35 cellular contexts compared by ENCODE assay signal in genomic region chr6:3949531-3949930, GRCh38.
"Had no signal": no experiment of that assay in that cellular context is flagged by ENCODE, and none has a peak within 500 bp of the region (broad histone marks: within the 10 kb centered on the region; RNA-seq: fewer than 3 reads in every experiment).

No MANE protein-coding gene starts in this region.

- H3K27me3 ChIP-seq: body of pancreas, brain microvascular endothelial cell, breast epithelium had no signal

- H3K9me3 ChIP-seq: breast epithelium had no signal

- H3K27ac ChIP-seq: adrenal gland, body of pancreas, brain microvascular endothelial cell, breast epithelium, VCaP had no signal

- H3K36me3 ChIP-seq: adrenal gland, brain microvascular endothelial cell, breast epithelium had no signal

- H3K9me3 Mint-ChIP-seq: activated CD4-positive, alpha-beta T cell treated with anti-CD3 and anti-CD28 coated beads, Interleukin-2, amount 10 ng/mL, durations not matched to agents 24 days and 14 days; activated T-helper 1 cell treated with anti-CD3 and anti-CD28 coated beads, Interleukin-12 subunit alpha, Interleukin-12 subunit beta, Interleukin-2, Interleukin-4 antibody, amounts not matched to agents 30 ng/mL and 10 ng/mL and 1 ng/mL, durations not matched to agents 14 hours and 24 hours and 36 hours; activated T-helper 17 cell treated with anti-CD3 and anti-CD28 coated beads, Interleukin-2, amount 50 U/mL, for 72 hours; T-helper 1 cell treated with Interleukin-12 subunit alpha and Interleukin-12 subunit beta and Interleukin-4 antibody, amounts not matched to agents 30 μg/mL and 1 μg/mL, for 36 hours; T-helper 2 cell treated with Interferon-gamma antibody and Interleukin-4, amounts not matched to agents 5 μg/mL and 100 μg/mL, for 36 hours had no signal

- DNase-seq: activated B cell treated with CpG ODN at 0.5 μM for 24 hours; activated CD4-positive, alpha-beta memory T cell treated with anti-CD3 and anti-CD28 coated beads for 36 hours; activated CD4-positive, alpha-beta T cell treated with anti-CD3 and anti-CD28 coated beads for 4 hours; activated CD4-positive, alpha-beta T cell treated with anti-CD3 and anti-CD28 coated beads, Interleukin-2, amount 10 ng/mL, durations not matched to agents 24 days and 14 days; activated CD4-positive, alpha-beta T cell treated with anti-CD3 and anti-CD28 coated beads, Interleukin-2, amount 50 U/mL, for 1 hour; activated CD4-positive, alpha-beta T cell treated with anti-CD3 and anti-CD28 coated beads, Interleukin-2, amount 50 U/mL, for 4 hours; activated CD4-positive, CD25-positive, alpha-beta regulatory T cell treated with anti-CD3 and anti-CD28 coated beads, Interleukin-2, amount 50 U/mL, for 72 hours; activated CD8-positive, alpha-beta memory T cell treated with anti-CD3 and anti-CD28 coated beads, Interleukin-2, amount 50 U/mL, for 4 hours; activated CD8-positive, alpha-beta T cell treated with anti-CD3 and anti-CD28 coated beads for 36 hours; activated effector memory CD4-positive, alpha-beta T cell treated with anti-CD3 and anti-CD28 coated beads, Interleukin-2, amount 50 U/mL, for 16 hours; activated gamma-delta T cell treated with Interleukin-2 at 50 U/mL for 16 hours; activated naive CD4-positive, alpha-beta T cell; activated naive CD4-positive, alpha-beta T cell treated with anti-CD3 and anti-CD28 coated beads for 36 hours; activated naive CD4-positive, alpha-beta T cell treated with anti-CD3 and anti-CD28 coated beads, Interleukin-2, amount 50 U/mL, for 16 hours; activated naive CD8-positive, alpha-beta T cell treated with anti-CD3 and anti-CD28 coated beads for 36 hours; activated T-cell treated with anti-CD3 and anti-CD28 coated beads for 4 hours; activated T-cell treated with anti-CD3 and anti-CD28 coated beads, Interleukin-2, amount 50 U/mL, for 1 hour; activated T-cell treated with anti-CD3 and anti-CD28 coated beads, Interleukin-2, amount 50 U/mL, for 4 hours; activated T-cell treated with anti-CD3 and anti-CD28 coated beads, Interleukin-2, amount 50 U/mL, for 72 hours; adrenal gland; amniotic stem cell; aorta; body of pancreas; brain microvascular endothelial cell; central memory CD4-positive, alpha-beta T cell; T-helper 1 cell; T-helper 2 cell; T-helper 9 cell had no signal

- H3K4me3 Mint-ChIP-seq: activated B cell treated with CpG ODN at 0.5 μM for 24 hours; activated CD4-positive, alpha-beta memory T cell treated with anti-CD3 and anti-CD28 coated beads for 36 hours; activated CD4-positive, alpha-beta T cell treated with anti-CD3 and anti-CD28 coated beads, Interleukin-2, amount 10 ng/mL, durations not matched to agents 24 days and 14 days; activated CD8-positive, alpha-beta T cell treated with anti-CD3 and anti-CD28 coated beads for 36 hours; activated naive CD4-positive, alpha-beta T cell treated with anti-CD3 and anti-CD28 coated beads for 36 hours; activated naive CD8-positive, alpha-beta T cell treated with anti-CD3 and anti-CD28 coated beads for 36 hours; activated T-cell treated with anti-CD3 and anti-CD28 coated beads, Interleukin-2, amount 50 U/mL, for 4 hours; activated T-cell treated with anti-CD3 and anti-CD28 coated beads, Interleukin-2, amount 50 U/mL, for 72 hours; activated T-helper 1 cell treated with anti-CD3 and anti-CD28 coated beads, Interleukin-12 subunit alpha, Interleukin-12 subunit beta, Interleukin-2, Interleukin-4 antibody, amounts not matched to agents 30 ng/mL and 10 ng/mL and 1 ng/mL, durations not matched to agents 14 hours and 24 hours and 36 hours; activated T-helper 17 cell treated with anti-CD3 and anti-CD28 coated beads, Interleukin-2, amount 50 U/mL, for 72 hours; T-helper 1 cell treated with Interleukin-12 subunit alpha and Interleukin-12 subunit beta and Interleukin-4 antibody, amounts not matched to agents 30 μg/mL and 1 μg/mL, for 36 hours; T-helper 2 cell treated with Interferon-gamma antibody and Interleukin-4, amounts not matched to agents 5 μg/mL and 100 μg/mL, for 36 hours had no signal

- H3K36me3 Mint-ChIP-seq: activated CD4-positive, alpha-beta memory T cell treated with anti-CD3 and anti-CD28 coated beads for 36 hours had no signal

- H3K27ac Mint-ChIP-seq: activated B cell treated with CpG ODN at 0.5 μM for 24 hours; activated CD4-positive, alpha-beta memory T cell treated with anti-CD3 and anti-CD28 coated beads for 36 hours; activated CD4-positive, alpha-beta T cell treated with anti-CD3 and anti-CD28 coated beads, Interleukin-2, amount 10 ng/mL, durations not matched to agents 24 days and 14 days; activated CD8-positive, alpha-beta T cell treated with anti-CD3 and anti-CD28 coated beads for 36 hours; activated naive CD4-positive, alpha-beta T cell treated with anti-CD3 and anti-CD28 coated beads for 36 hours; activated naive CD4-positive, alpha-beta T cell treated with anti-CD3 and anti-CD28 coated beads, Interleukin-2, amount 50 U/mL, for 72 hours; activated naive CD8-positive, alpha-beta T cell treated with anti-CD3 and anti-CD28 coated beads for 36 hours; activated T-cell treated with anti-CD3 and anti-CD28 coated beads, Interleukin-2, amount 50 U/mL, for 72 hours; activated T-helper 1 cell treated with anti-CD3 and anti-CD28 coated beads, Interleukin-12 subunit alpha, Interleukin-12 subunit beta, Interleukin-2, Interleukin-4 antibody, amounts not matched to agents 30 ng/mL and 10 ng/mL and 1 ng/mL, durations not matched to agents 14 hours and 24 hours and 36 hours; activated T-helper 17 cell treated with anti-CD3 and anti-CD28 coated beads, Interleukin-2, amount 50 U/mL, for 72 hours; T-helper 1 cell treated with Interleukin-12 subunit alpha and Interleukin-12 subunit beta and Interleukin-4 antibody, amounts not matched to agents 30 μg/mL and 1 μg/mL, for 36 hours; T-helper 2 cell treated with Interferon-gamma antibody and Interleukin-4, amounts not matched to agents 5 μg/mL and 100 μg/mL, for 36 hours had no signal

- ATAC-seq: activated CD8-positive, alpha-beta T cell treated with anti-CD3 and anti-CD28 coated beads for 36 hours; activated naive CD4-positive, alpha-beta T cell treated with anti-CD3 and anti-CD28 coated beads, Interleukin-2, amount 50 U/mL, for 72 hours; activated T-cell treated with anti-CD3 and anti-CD28 coated beads, Interleukin-2, amount 50 U/mL, for 4 hours; activated T-cell treated with anti-CD3 and anti-CD28 coated beads, Interleukin-2, amount 50 U/mL, for 72 hours; activated T-helper 17 cell treated with anti-CD3 and anti-CD28 coated beads, Interleukin-2, amount 50 U/mL, for 72 hours; body of pancreas had no signal

- H3K4me3 ChIP-seq: adrenal gland, body of pancreas, breast epithelium had no signal

- H3K4me1 Mint-ChIP-seq: activated B cell treated with CpG ODN at 0.5 μM for 24 hours; activated CD4-positive, alpha-beta T cell treated with anti-CD3 and anti-CD28 coated beads, Interleukin-2, amount 10 ng/mL, durations not matched to agents 24 days and 14 days; activated naive CD8-positive, alpha-beta T cell treated with anti-CD3 and anti-CD28 coated beads for 36 hours; activated T-helper 17 cell treated with anti-CD3 and anti-CD28 coated beads, Interleukin-2, amount 50 U/mL, for 72 hours had no signal

- H3K4me1 ChIP-seq: adrenal gland, body of pancreas, breast epithelium had no signal
